In genomic region chr1:191350938-191351337, GRCh38 we compare ENCODE assay signal across 19 cellular contexts.
"Had no signal": no experiment of that assay in that cellular context is flagged by ENCODE, and none has a peak within 500 bp of the region (broad histone marks: within the 10 kb centered on the region; RNA-seq: fewer than 3 reads in every experiment).

No MANE protein-coding gene starts in this region.

- ATAC-seq: activated CD8-positive, alpha-beta T cell treated with anti-CD3 and anti-CD28 coated beads, Interleukin-2, amount 10 ng/mL, durations not matched to agents 7 days and 5 days; body of pancreas; heart right ventricle; mucosa of descending colon; stimulated activated naive CD8-positive, alpha-beta T cell treated with anti-CD3 and anti-CD28 coated beads, Interleukin-15, Interleukin-2, amounts not matched to agents 100 U/mL and 50 U/mL, for 24 hours had no signal

- DNase-seq: activated B cell treated with CpG ODN at 0.5 μM for 24 hours; activated CD4-positive, alpha-beta T cell treated with anti-CD3 and anti-CD28 coated beads, Interleukin-2, amount 10 ng/mL, durations not matched to agents 24 days and 14 days; activated CD8-positive, alpha-beta T cell treated with anti-CD3 and anti-CD28 coated beads, Interleukin-2, amount 10 ng/mL, durations not matched to agents 7 days and 5 days; activated naive CD4-positive, alpha-beta T cell treated with Interleukin-2 at 50 U/mL for 16 hours; activated T-cell treated with anti-CD3 and anti-CD28 coated beads, Interleukin-2, amount 50 U/mL, for 24 hours; body of pancreas; caudate nucleus; colonic mucosa; heart right ventricle; immature natural killer cell; mucosa of descending colon; naive B cell; stimulated activated CD4-positive, alpha-beta T cell treated with anti-CD3 and anti-CD28 coated beads, Interleukin-12 subunit alpha, Interleukin-12 subunit beta, amount 100 ng/mL, for 4 hours; stimulated activated CD4-positive, alpha-beta T cell treated with anti-CD3 and anti-CD28 coated beads, Interleukin-2, amount 100 ng/mL, for 24 hours; stimulated activated naive CD8-positive, alpha-beta T cell treated with anti-CD3 and anti-CD28 coated beads, Interleukin-15, Interleukin-2, amounts not matched to agents 100 U/mL and 50 U/mL, for 24 hours; substantia nigra; tibial artery had no signal

- FAIRE-seq: frontal cortex, urothelium cell line had no signal
